2 cellular contexts compared by ENCODE assay signal in genomic region chr3:8336456-8336855, GRCh38.
TF ChIP-seq lines count a peak whose summit lies in the region.

No MANE protein-coding gene starts in this region.

TF ChIP-seq in IMR-90, 13 proteins besides CTCF, POLR2A, EP300 and RAD21:
- TF ChIP-seq, protein P1, sequence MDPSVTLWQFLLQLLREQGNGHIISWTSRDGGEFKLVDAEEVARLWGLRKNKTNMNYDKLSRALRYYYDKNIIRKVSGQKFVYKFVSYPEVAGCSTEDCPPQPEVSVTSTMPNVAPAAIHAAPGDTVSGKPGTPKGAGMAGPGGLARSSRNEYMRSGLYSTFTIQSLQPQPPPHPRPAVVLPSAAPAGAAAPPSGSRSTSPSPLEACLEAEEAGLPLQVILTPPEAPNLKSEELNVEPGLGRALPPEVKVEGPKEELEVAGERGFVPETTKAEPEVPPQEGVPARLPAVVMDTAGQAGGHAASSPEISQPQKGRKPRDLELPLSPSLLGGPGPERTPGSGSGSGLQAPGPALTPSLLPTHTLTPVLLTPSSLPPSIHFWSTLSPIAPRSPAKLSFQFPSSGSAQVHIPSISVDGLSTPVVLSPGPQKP (IDR thresholded peaks at IDR 0.05; ENCODE audit: borderline replicate concordance, low read depth, low read length): no peak
- TF ChIP-seq RFX5 (IDR thresholded peaks at IDR 0.05; ENCODE audit: low read depth, low read length): no peak
- no peak for TF ChIP-seq MAFK (IDR thresholded peaks at IDR 0.05; ENCODE audit: low read depth, low read length)
- no peak for TF ChIP-seq MXI1 (IDR thresholded peaks at IDR 0.05; ENCODE audit: borderline replicate concordance, low read depth, low read length)
- TF ChIP-seq RCOR1 (IDR thresholded peaks at IDR 0.05; ENCODE audit: insufficient replicate concordance, low read length): no peak
- TF ChIP-seq BHLHE40 (IDR thresholded peaks at IDR 0.05; ENCODE audit: low read depth, low read length): no peak
- no peak for TF ChIP-seq MAZ (IDR thresholded peaks at IDR 0.05; ENCODE audit: borderline replicate concordance, low read depth, low read length)

TF ChIP-seq in GM12878, 131 proteins besides CTCF, POLR2A, EP300 and RAD21 (continued from another document):
- TF ChIP-seq ZBTB40 (IDR thresholded peaks at IDR 0.05; ENCODE audit: borderline replicate concordance): no peak
- TF ChIP-seq SREBF2 (IDR thresholded peaks at IDR 0.05; ENCODE audit: low read length): no peak
- no peak for TF ChIP-seq EGR1 (IDR thresholded peaks at IDR 0.05; ENCODE audit: borderline replicate concordance in 1 of 2, low read depth in 2 of 2, low read length in 2 of 2)
- no peak for TF ChIP-seq SPI1 (IDR thresholded peaks at IDR 0.05; ENCODE audit: borderline replicate concordance, insufficient read depth, low read depth, low read length)
- no peak for TF ChIP-seq MEF2A (IDR thresholded peaks at IDR 0.05; ENCODE audit: insufficient read depth, low read depth, low read length)
- TF ChIP-seq TARDBP (IDR thresholded peaks at IDR 0.05; ENCODE audit: borderline replicate concordance): no peak
- TF ChIP-seq NBN (IDR thresholded peaks at IDR 0.05): no peak
- no peak for TF ChIP-seq STAT1 (conservative IDR thresholded peaks at IDR 0.05)
